ENCODE assay signal across 19 cellular contexts in the genomic region with DNA sequence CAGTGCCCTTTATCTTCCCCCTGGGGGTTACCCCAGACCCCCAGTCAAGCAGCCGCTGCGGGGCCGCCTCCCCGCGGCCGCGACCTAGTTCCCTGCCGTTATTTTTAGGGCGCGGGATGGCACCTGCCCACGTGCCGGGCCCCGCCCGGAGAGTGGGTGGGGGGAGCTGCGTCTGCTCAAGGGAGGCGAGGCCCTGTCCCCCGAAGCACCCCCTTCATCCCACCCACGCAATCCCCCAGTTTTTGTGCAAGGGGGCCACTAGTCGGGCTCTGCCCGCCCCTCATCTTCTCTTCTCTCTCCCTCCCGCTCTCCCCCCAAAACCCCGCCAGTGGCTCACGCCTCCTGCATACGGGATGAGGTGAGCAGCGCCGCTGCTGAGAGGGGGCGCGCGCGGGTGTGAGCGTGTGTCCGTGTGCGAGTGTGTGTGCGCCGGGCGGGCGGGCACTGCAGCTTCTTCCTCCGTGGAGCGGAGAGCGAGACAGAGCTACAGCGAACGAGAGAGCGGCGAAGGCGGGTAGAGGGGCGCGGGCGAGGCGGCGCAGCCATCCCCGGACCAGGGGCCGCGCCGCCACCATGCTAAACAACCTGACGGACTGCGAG. TPM values are rescaled to one million over a fixed set of nuclear protein-coding genes. Genes with fewer than 3 reads are reported as not detected.
A peak's percentile ranks its signal among the peaks of the same experiment; 100 is the strongest.
DNase-seq lines count a peak whose midpoint lies in the region; ATAC-seq and TF ChIP-seq lines count a peak whose summit lies in the region.
"Had no signal": no experiment of that assay in that cellular context is flagged by ENCODE, and none has a peak within 500 bp of the region (broad histone marks: within the 10 kb centered on the region; RNA-seq: fewer than 3 reads in every experiment).

A gene (plus strand): TSS at position 444 of the 600 bp plus-strand sequence. CDS start 130 bp downstream, at position 574.

- H3K27me3 ChIP-seq in H9 (ENCODE audit: insufficient read depth, low read length) (peaks cover 61% of the 10 kb centered on the region), WERI-Rb-1 (ENCODE audit: insufficient read depth, low read depth, severe bottlenecking) (peaks cover 32% of the 10 kb centered on the region), parathyroid adenoma (ENCODE audit: control insufficient read depth, insufficient read depth, low read length) (peaks cover 6% of the 10 kb centered on the region), tibial nerve (peaks cover 0 to 97% of the 10 kb centered on the region in 2 donors)

- no peak within 1 kb of the TSS for H3K4me2 ChIP-seq in H9 (ENCODE audit: insufficient read depth, insufficient read length, low read length)
- no peak within 1 kb of the TSS for H3K4me2 ChIP-seq in parathyroid adenoma (ENCODE audit: low read length)

- H2BK120ac ChIP-seq in H9 (ENCODE audit: low read depth, low read length, poor library complexity, severe bottlenecking): no peak within 1 kb of the TSS

- peak within 1 kb of the TSS; percentile 45 for H3K4me3 ChIP-seq in WERI-Rb-1 (ENCODE audit: low read depth, low read length)
- no peak within 1 kb of the TSS for H3K4me3 ChIP-seq in parathyroid adenoma (ENCODE audit: low read depth, low read length)
- H3K4me3 ChIP-seq in tibial nerve: no peak within 1 kb of the TSS
- H3K4me3 ChIP-seq: body of pancreas, MG63, pancreas, tibial artery had no signal

- H3T11ph ChIP-seq in H9 (ENCODE audit: low read length): no peak within 1 kb of the TSS

- no peak within 1 kb of the TSS for H3K27ac Mint-ChIP-seq in H9
- no peak within 1 kb of the TSS for H3K27ac Mint-ChIP-seq in glutamatergic neuron (ENCODE audit: unreplicated experiment)
- H3K27ac Mint-ChIP-seq: activated naive CD8-positive, alpha-beta T cell; activated T-helper 17 cell treated with anti-CD3 and anti-CD28 coated beads, Interleukin-2, amount 50 U/mL, for 72 hours had no signal

- no peak for ATAC-seq in HG03095 (IDR thresholded peaks at IDR 0.05; ENCODE audit: unreplicated experiment)
- ATAC-seq: activated T-helper 17 cell treated with anti-CD3 and anti-CD28 coated beads, Interleukin-2, amount 50 U/mL, for 72 hours; body of pancreas had no signal

- peaks cover 4% of the 10 kb centered on the region for H3K23me2 ChIP-seq in H9 (ENCODE audit: insufficient read length, low read depth, low read length, poor library complexity, severe bottlenecking)

- no peak within 1 kb of the TSS for H2AK5ac ChIP-seq in H9 (ENCODE audit: insufficient read length, low read length)

- H3K27me3 Mint-ChIP-seq in H9 (ENCODE audit: low read depth) (peaks cover 99% of the 10 kb centered on the region), glutamatergic neuron (ENCODE audit: unreplicated experiment) (peaks cover 30% of the 10 kb centered on the region)

- no peak within 1 kb of the TSS for H2BK5ac ChIP-seq in H9 (ENCODE audit: insufficient read length, low read length)

- DNase-seq in H9: no peak
- peak; percentile 42 for DNase-seq in WERI-Rb-1
- no peak for DNase-seq in glutamatergic neuron
- DNase-seq in tibial nerve (ENCODE audit: low spot score in 2 of 2): no peak
- DNase-seq in activated CD4-positive, CD25-positive, alpha-beta regulatory T cell (lab: John Stamatoyannopoulos, UW): no peak
- DNase-seq: activated CD4-positive, alpha-beta T cell treated with anti-CD3 and anti-CD28 coated beads, Interleukin-2, amount 50 U/mL, for 1 hour; CD8-positive, alpha-beta memory T cell; DMS79; hippocampal formation; MG63; NCI-H1436 treated with DMSO at 0.1 percent for 48 hours; tibial artery had no signal

- H4K8ac ChIP-seq in H9 (replicated peaks; ENCODE audit: insufficient read length, low read depth, low read length): no peak within 1 kb of the TSS

- H3K18ac ChIP-seq in H9 (ENCODE audit: insufficient read length, low read depth, low read length): no peak within 1 kb of the TSS

- no peaks in the 10 kb centered on the region for H3K79me1 ChIP-seq in H9 (ENCODE audit: insufficient read depth, low read depth, low read length, poor library complexity, severe bottlenecking)

- no peaks in the 10 kb centered on the region for H4K20me1 ChIP-seq in H9 (ENCODE audit: control insufficient read depth, insufficient read depth, insufficient read length)

- H3K4ac ChIP-seq in H9 (ENCODE audit: low read depth, low read length): no peak within 1 kb of the TSS

- H3K4me3 Mint-ChIP-seq in H9 (peak within 1 kb of the TSS; percentile 36 to 69; a peak in 3 of 5 replicates), glutamatergic neuron (ENCODE audit: unreplicated experiment) (peak within 1 kb of the TSS; percentile 59)
- H3K4me3 Mint-ChIP-seq: activated naive CD8-positive, alpha-beta T cell; activated T-helper 17 cell treated with anti-CD3 and anti-CD28 coated beads, Interleukin-2, amount 50 U/mL, for 72 hours; CD8-positive, alpha-beta memory T cell had no signal

- H3K14ac ChIP-seq in H9 (ENCODE audit: insufficient read depth, low read length): no peak within 1 kb of the TSS

- no peaks in the 10 kb centered on the region for H3K4me1 ChIP-seq in H9 (ENCODE audit: insufficient read depth, low read length)
- peaks cover 13% of the 10 kb centered on the region for H3K4me1 ChIP-seq in parathyroid adenoma
- H3K4me1 ChIP-seq in tibial nerve: peaks cover 0 to 16% (median 0%) of the 10 kb centered on the region in 4 donors
- H3K4me1 ChIP-seq: pancreas had no signal

- TF ChIP-seq POLR2A in tibial nerve (IDR thresholded peaks at IDR 0.05): no peak

- no peak within 1 kb of the TSS for H3K56ac ChIP-seq in H9 (ENCODE audit: insufficient read length, low read depth, low read length)

- no peak within 1 kb of the TSS for H2AFZ ChIP-seq in H9 (ENCODE audit: low read length)
- H2AFZ ChIP-seq in parathyroid adenoma: peak within 1 kb of the TSS; percentile 74

- H3K36me3 ChIP-seq in WERI-Rb-1: no peaks in the 10 kb centered on the region
- no peaks in the 10 kb centered on the region for H3K36me3 ChIP-seq in parathyroid adenoma (ENCODE audit: control insufficient read depth, insufficient read depth, low read length)
- no peaks in the 10 kb centered on the region for H3K36me3 ChIP-seq in tibial nerve
- H3K36me3 ChIP-seq: MG63, pancreas, tibial artery had no signal

- H4K91ac ChIP-seq in H9 (ENCODE audit: insufficient read length, low read depth, low read length): no peak within 1 kb of the TSS

- no peak for TF ChIP-seq EP300 in tibial nerve (IDR thresholded peaks at IDR 0.05)

- H3K9me3 Mint-ChIP-seq in H9: peaks cover 0 to 3% of the 10 kb centered on the region in 2 experiments; a peak in 2 of 5 replicates
- H3K9me3 Mint-ChIP-seq in glutamatergic neuron (ENCODE audit: unreplicated experiment): peaks cover 4% of the 10 kb centered on the region
- H3K9me3 Mint-ChIP-seq: activated T-helper 17 cell treated with anti-CD3 and anti-CD28 coated beads, Interleukin-2, amount 50 U/mL, for 72 hours had no signal

- no peak within 1 kb of the TSS for H2BK12ac ChIP-seq in H9 (ENCODE audit: insufficient read length, low read depth, low read length)

- H3K4me1 Mint-ChIP-seq in H9 (peaks cover 0 to 24% of the 10 kb centered on the region in 2 experiments; a peak in 3 of 4 replicates), glutamatergic neuron (ENCODE audit: low read depth, unreplicated experiment) (peaks cover 10% of the 10 kb centered on the region)
- H3K4me1 Mint-ChIP-seq: activated T-helper 17 cell treated with anti-CD3 and anti-CD28 coated beads, Interleukin-2, amount 50 U/mL, for 72 hours; CD8-positive, alpha-beta memory T cell had no signal

- H2BK15ac ChIP-seq in H9 (ENCODE audit: low read depth, low read length): no peak within 1 kb of the TSS

- H3K27ac ChIP-seq in H9 (ENCODE audit: insufficient read length, low read depth, low read length) (no peak within 1 kb of the TSS), WERI-Rb-1 (no peak within 1 kb of the TSS), parathyroid adenoma (no peak within 1 kb of the TSS), tibial nerve (no peak within 1 kb of the TSS)
- H3K27ac ChIP-seq: body of pancreas, pancreas, tibial artery had no signal

- H3K36me3 Mint-ChIP-seq in H9 (ENCODE audit: insufficient read depth in 1 of 3, low read depth in 3 of 3) (no peaks in the 10 kb centered on the region), glutamatergic neuron (ENCODE audit: unreplicated experiment) (peaks cover 5% of the 10 kb centered on the region)
- H3K36me3 Mint-ChIP-seq: activated naive CD8-positive, alpha-beta T cell; CD8-positive, alpha-beta memory T cell had no signal

- H3K79me2 ChIP-seq in H9 (ENCODE audit: insufficient read depth, low read length) (no peaks in the 10 kb centered on the region), parathyroid adenoma (no peaks in the 10 kb centered on the region)

- TF ChIP-seq CTCF in H9 (conservative IDR thresholded peaks at IDR 0.05) (no peak), WERI-Rb-1 (IDR thresholded peaks at IDR 0.05; ENCODE audit: low read depth, low read length) (no peak), glutamatergic neuron (IDR thresholded peaks at IDR 0.05; ENCODE audit: partially characterized antibody, unreplicated experiment) (no peak), parathyroid adenoma (IDR thresholded peaks at IDR 0.05) (no peak), tibial nerve (IDR thresholded peaks at IDR 0.05) (no peak)

- no CpG with 5 or more reads among the region's 56 CpGs for WGBS in H9 (ENCODE audit: extremely low coverage, insufficient read length, low lambda C conversion rate)
- 12 to 26% methylated on average over 32 to 38 of the region's 56 CpGs for WGBS in tibial nerve, 2 donors

- H3K9ac ChIP-seq in H9 (ENCODE audit: extremely low read depth, insufficient read length, low read length) (no peak within 1 kb of the TSS), parathyroid adenoma (peak within 1 kb of the TSS; percentile 28)

- no peak within 1 kb of the TSS for H2BK20ac ChIP-seq in H9 (ENCODE audit: low read depth, low read length, poor library complexity, severe bottlenecking)

- H3K23ac ChIP-seq in H9 (ENCODE audit: insufficient read length, low read depth, low read length): no peak within 1 kb of the TSS

- H4K5ac ChIP-seq in H9 (ENCODE audit: insufficient read length, low read depth, low read length): no peak within 1 kb of the TSS

- H3K9me3 ChIP-seq in H9 (ENCODE audit: control insufficient read depth, low read depth, low read length): no peaks in the 10 kb centered on the region
- no peaks in the 10 kb centered on the region for H3K9me3 ChIP-seq in WERI-Rb-1 (ENCODE audit: severe bottlenecking)
- no peaks in the 10 kb centered on the region for H3K9me3 ChIP-seq in parathyroid adenoma (ENCODE audit: control insufficient read depth, low read length)
- H3K9me3 ChIP-seq in tibial nerve: no peaks in the 10 kb centered on the region
- H3K9me3 ChIP-seq: body of pancreas, MG63, pancreas, tibial artery had no signal

RNA-seq across cellular contexts. Expression of the gene that starts here (rescaled TPM):
- 7.3 and 8.7 TPM in 2 replicates for total RNA-seq in H9 (2021)
- 10.4 TPM for total RNA-seq in glutamatergic neuron (ENCODE audit: unreplicated experiment)
- total RNA-seq in tibial nerve: 1 to 10 TPM in 1 of 4 donors, not detected in 3; 5.2 TPM
- total RNA-seq: body of pancreas; CD8-positive, alpha-beta memory T cell; kidney epithelial cell had no signal
